In the genomic region with DNA sequence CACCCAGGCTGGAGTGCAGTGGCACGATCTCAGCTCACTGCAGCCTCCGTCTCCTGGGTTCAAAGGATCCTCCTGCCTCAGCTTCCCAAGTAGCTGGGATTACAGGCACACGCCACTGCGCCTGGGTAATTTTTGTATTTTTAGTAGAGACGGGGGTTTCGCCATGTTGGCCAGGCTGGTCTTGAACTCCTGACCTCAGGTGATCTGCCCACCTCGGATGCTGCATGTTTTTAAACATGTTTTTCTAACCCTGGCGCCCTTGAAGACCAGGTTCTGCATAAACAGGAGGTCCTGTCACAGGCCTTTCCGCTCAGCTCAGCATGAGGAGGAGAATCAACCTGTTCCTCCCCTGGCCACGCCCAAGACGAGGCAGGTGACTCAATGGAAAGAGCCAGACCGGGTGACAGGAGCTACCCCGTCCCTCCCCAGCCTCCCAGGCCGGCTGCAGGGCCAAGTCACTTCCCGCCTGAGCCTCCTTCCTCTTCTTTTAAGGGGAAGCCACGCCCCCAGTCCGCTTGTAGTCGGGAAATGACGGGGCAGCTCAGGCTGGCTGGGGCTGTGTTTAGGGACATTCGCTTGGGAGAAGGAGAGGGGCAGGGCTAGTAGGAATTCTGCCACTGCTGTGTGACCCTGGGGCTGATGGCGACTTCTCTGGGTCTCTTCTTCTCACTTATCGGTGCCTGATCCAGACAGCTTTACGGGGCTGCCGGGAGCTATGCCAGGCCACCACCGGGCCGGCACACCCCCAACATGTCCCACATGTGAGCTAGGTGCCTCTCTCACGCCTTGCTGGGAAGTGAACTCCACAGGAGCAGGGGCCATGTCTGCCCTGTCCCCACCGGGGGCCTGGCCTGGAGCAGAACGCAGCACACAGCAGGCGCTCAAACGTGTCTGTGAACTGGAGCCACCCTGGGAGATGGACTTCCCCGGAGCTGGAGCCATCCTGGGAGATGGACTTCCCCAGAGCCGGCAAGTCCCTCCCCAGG, we compare ENCODE assay signal across 8 cellular contexts. TPM values are rescaled to one million over a fixed set of nuclear protein-coding genes. Genes with fewer than 3 reads are reported as not detected.
DNase-seq lines count a peak whose midpoint lies in the region; ATAC-seq and TF ChIP-seq lines count a peak whose summit lies in the region.

No MANE protein-coding gene starts in this region.

- intact Hi-C loops in lower lobe of right lung (cut with DNase I) = no loop called here

- DNase-seq in activated CD4-positive, CD25-positive, alpha-beta regulatory T cell treated with anti-CD3 and anti-CD28 coated beads, Interleukin-2, amount 50 U/mL, for 72 hours = peak; percentile 89
- DNase-seq in central memory CD4-positive, alpha-beta T cell = peak; percentile 79
- DNase-seq in lower lobe of right lung (peak; percentile 98), NCI-H510A treated with DMSO at 0.1 percent for 48 hours (lab: John Stamatoyannopoulos, UW) (no peak), H4 (ENCODE audit: low spot score) (no peak)
- peak; percentile 88 for DNase-seq in stimulated activated CD8-positive, alpha-beta memory T cell treated with anti-CD3 and anti-CD28 coated beads, Interleukin-12 subunit alpha, Interleukin-12 subunit beta, amount 100 ng/mL, for 24 hours (ENCODE audit: extremely low read depth)

- peaks cover 86% of the 10 kb centered on the region for H3K4me1 ChIP-seq in lower lobe of right lung

- H3K27ac ChIP-seq in lower lobe of right lung = peak overlapping the region; percentile 86

- ATAC-seq in GM18907 (IDR thresholded peaks at IDR 0.05; ENCODE audit: unreplicated experiment) (peak; percentile 47), HG03520 (IDR thresholded peaks at IDR 0.05; ENCODE audit: unreplicated experiment) (peak; percentile 49), lower lobe of right lung (peak; percentile 92)

- H3K36me3 ChIP-seq in lower lobe of right lung = peaks cover 51% of the 10 kb centered on the region

- no peaks in the 10 kb centered on the region for H3K9me3 ChIP-seq in lower lobe of right lung

- H3K27me3 ChIP-seq in lower lobe of right lung (ENCODE audit: low read depth) = no peaks in the 10 kb centered on the region

- TF ChIP-seq CTCF in lower lobe of right lung (IDR thresholded peaks at IDR 0.05) = no peak

- peak overlapping the region; percentile 42 for H3K4me3 ChIP-seq in lower lobe of right lung

RNA-seq across cellular contexts. Expression of gene NOTCH1, which starts 6.1 kb away (rescaled TPM):
- 91.4 TPM for total RNA-seq in lower lobe of right lung
- 2.4 and 3.2 TPM in 2 replicates for total RNA-seq in H4 (2014; rRNA removed; shearing (Covaris generic))

RNA-seq across cellular contexts. Expression of gene SEC16A, which starts 56.9 kb away (rescaled TPM):
- 66.5 TPM for total RNA-seq in lower lobe of right lung
- total RNA-seq in H4 (2014; rRNA removed; shearing (Covaris generic)) = 18.7 and 19.0 TPM in 2 replicates

Comparison
In these comparisons a context has a peak if more than half of its experiments do, and no peak if none do; other contexts are left out.
1. DNase-seq: peak in activated CD4-positive, CD25-positive, alpha-beta regulatory T cell treated with anti-CD3 and anti-CD28 coated beads, Interleukin-2, amount 50 U/mL, for 72 hours (single experiment), central memory CD4-positive, alpha-beta T cell (single experiment), lower lobe of right lung (single experiment) and stimulated activated CD8-positive, alpha-beta memory T cell treated with anti-CD3 and anti-CD28 coated beads, Interleukin-12 subunit alpha, Interleukin-12 subunit beta, amount 100 ng/mL, for 24 hours (single experiment); none in NCI-H510A treated with DMSO at 0.1 percent for 48 hours (single experiment) and H4 (single experiment).
2. RNA of gene NOTCH1, which starts 6.1 kb away (total RNA-seq): 91.4 TPM in lower lobe of right lung (single experiment); 2.4 to 3.2 TPM in H4; every median in the first group is over 10 times any median in the second.
3. Peak in every context shown above with its lines, with median percentiles within 50 percentile points of each other: ATAC-seq.